Comparison of ENCODE assay signal across 26 cellular contexts in the genomic region with DNA sequence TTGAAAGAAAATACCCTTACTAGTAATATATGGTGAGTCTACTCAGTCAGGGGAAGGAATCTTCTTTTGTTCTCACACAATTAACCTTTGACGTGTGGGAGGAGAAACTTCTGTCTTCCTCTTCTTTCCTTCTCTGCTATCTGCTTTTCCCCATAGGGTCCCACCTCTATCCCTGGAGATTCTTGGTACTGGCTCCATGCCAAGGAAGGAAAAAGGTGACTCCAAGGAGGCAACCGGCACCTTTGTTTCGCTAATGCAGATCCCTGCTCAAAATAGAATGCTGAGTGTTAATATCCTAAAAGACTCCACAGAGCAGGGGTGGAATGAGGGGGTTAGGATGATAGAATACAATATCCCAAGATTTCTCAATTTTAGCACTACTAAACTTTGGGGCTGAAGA.
"Had no signal": no experiment of that assay in that cellular context is flagged by ENCODE, and none has a peak within 500 bp of the region (broad histone marks: within the 10 kb centered on the region; RNA-seq: fewer than 3 reads in every experiment).

No MANE protein-coding gene starts in this region.

- H3K36me3 ChIP-seq: left lung, lower lobe of right lung, pancreas, prostate gland, stomach, thyroid gland, transverse colon, upper lobe of left lung, vagina had no signal

- DNase-seq: kidney glomerular epithelial cell; left cardiac atrium; left lung; lower lobe of right lung; mammary epithelial cell; mesenchymal stem cell; naive thymus-derived CD8-positive, alpha-beta T cell; nucleus accumbens; pancreas; posterior cingulate gyrus; retina; right cardiac atrium; stimulated activated CD4-positive, alpha-beta T cell treated with anti-CD3 and anti-CD28 coated beads, Interleukin-12 subunit alpha, Interleukin-12 subunit beta, amount 100 ng/mL, for 4 hours; stimulated activated CD4-positive, alpha-beta T cell treated with anti-CD3 and anti-CD28 coated beads, Interleukin-15, amount 100 ng/mL, for 24 hours; stimulated activated CD4-positive, alpha-beta T cell treated with anti-CD3 and anti-CD28 coated beads, Interleukin-2, amount 100 ng/mL, for 24 hours; stimulated activated CD4-positive, alpha-beta T cell treated with anti-CD3 and anti-CD28 coated beads, Interleukin-4, amount 100 ng/mL, for 1 hour; stimulated activated naive B cell treated with anti-CD40 and anti-IgM and Interleukin-4, amounts not matched to agents 10 μg/mL and 1 μg/mL and 100 μg/mL, for 72 hours; stimulated activated naive CD8-positive, alpha-beta T cell treated with anti-CD3 and anti-CD28 coated beads, Interleukin-15, Interleukin-2, amounts not matched to agents 100 U/mL and 50 U/mL, for 24 hours; stomach; testis; thyroid gland; transverse colon; upper lobe of left lung had no signal

- H3K4me3 ChIP-seq: left lung, lower lobe of right lung, pancreas, prostate gland, skin epidermis, stomach, testis, thyroid gland, transverse colon, upper lobe of left lung, vagina had no signal

- H3K4me1 ChIP-seq: left lung, lower lobe of right lung, pancreas, prostate gland, stomach, thyroid gland, upper lobe of left lung, vagina had no signal

- H3K9me3 ChIP-seq: lower lobe of right lung, pancreas, prostate gland, testis, thyroid gland, transverse colon, vagina had no signal

- H3K27me3 ChIP-seq: left lung, pancreas, stomach, testis, thyroid gland, transverse colon, upper lobe of left lung, vagina had no signal
